Comparison of ENCODE assay signal across 11 cellular contexts in genomic region chr11:64231536-64231935, GRCh38. TPM values are rescaled to one million over a fixed set of nuclear protein-coding genes. Genes with fewer than 3 reads are reported as not detected.
DNase-seq lines count a peak whose midpoint lies in the region; ATAC-seq and TF ChIP-seq lines count a peak whose summit lies in the region.
"Had no signal": no experiment of that assay in that cellular context is flagged by ENCODE, and none has a peak within 500 bp of the region (broad histone marks: within the 10 kb centered on the region; RNA-seq: fewer than 3 reads in every experiment).

No MANE protein-coding gene starts in this region.

- no peaks in the 10 kb centered on the region for H3K27me3 ChIP-seq in CD8-positive, alpha-beta T cell (ENCODE audit: insufficient read depth, low read length)

- H3K9me3 Mint-ChIP-seq in CD8-positive, alpha-beta T cell = no peaks in the 10 kb centered on the region
- H3K9me3 Mint-ChIP-seq in IgD-negative memory B cell (no peaks in the 10 kb centered on the region), nephron progenitor cell (no peaks in the 10 kb centered on the region)
- H3K9me3 Mint-ChIP-seq in activated naive CD8-positive, alpha-beta T cell treated with anti-CD3 and anti-CD28 coated beads, Interleukin-2, amount 50 U/mL, for 24 hours = no peaks in the 10 kb centered on the region

- H3K4me1 ChIP-seq in CD8-positive, alpha-beta T cell (ENCODE audit: insufficient read depth, low read length) = peaks cover 51% of the 10 kb centered on the region

- intact Hi-C loops in CD8-positive, alpha-beta T cell (cut with DNase I, micrococcal nuclease) = loop anchor here in 1 of 2 experiments (2.0 kb wide), 2 partner anchors 15 to 73 kb away; partner anchors contain the start of genes ESRRA and PPP1R14B

- no peaks in the 10 kb centered on the region for H3K27me3 Mint-ChIP-seq in CD8-positive, alpha-beta T cell (ENCODE audit: low read depth)
- H3K27me3 Mint-ChIP-seq in IgD-negative memory B cell (no peaks in the 10 kb centered on the region), nephron progenitor cell (ENCODE audit: low read depth, poor library complexity) (peaks cover 15% of the 10 kb centered on the region)
- no peaks in the 10 kb centered on the region for H3K27me3 Mint-ChIP-seq in activated naive CD8-positive, alpha-beta T cell treated with anti-CD3 and anti-CD28 coated beads, Interleukin-2, amount 50 U/mL, for 24 hours

- POLR2A ChIA-PET in CD8-positive, alpha-beta T cell (lab: Charles Lee) = interaction anchor here (2.7 kb wide), 1 partner anchor 24 kb away, joined by 14 read pairs; the partner anchor contains the start of gene FERMT3

- CTCF ChIA-PET in CD8-positive, alpha-beta T cell (lab: Charles Lee) = interaction anchor here (1.7 to 20.9 kb wide), 2 partner anchors 19 to 26 kb away, joined by 5 to 263 read pairs; partner anchors contain the start of gene FERMT3

- peaks cover 50% of the 10 kb centered on the region for H3K4me1 Mint-ChIP-seq in CD8-positive, alpha-beta T cell (ENCODE audit: low read depth)
- peaks cover 26 to 39% (median 26%) of the 10 kb centered on the region in 3 donors for H3K4me1 Mint-ChIP-seq in IgD-negative memory B cell
- peaks cover 61% of the 10 kb centered on the region for H3K4me1 Mint-ChIP-seq in activated naive CD8-positive, alpha-beta T cell treated with anti-CD3 and anti-CD28 coated beads, Interleukin-2, amount 50 U/mL, for 24 hours
- H3K4me1 Mint-ChIP-seq in nephron progenitor cell = peaks cover 48% of the 10 kb centered on the region

- no peak for TF ChIP-seq CTCF in CD8-positive, alpha-beta T cell (IDR thresholded peaks at IDR 0.05)
- TF ChIP-seq CTCF in nephron progenitor cell (IDR thresholded peaks at IDR 0.05) = no peak

- peak in 1 of 7 experiments; percentile 11 for DNase-seq in CD8-positive, alpha-beta T cell
- no peak for DNase-seq in activated naive CD8-positive, alpha-beta T cell treated with anti-CD3 and anti-CD28 coated beads, Interleukin-2, amount 50 U/mL, for 24 hours
- DNase-seq in nephron progenitor cell = no peak
- DNase-seq: activated CD4-positive, alpha-beta T cell treated with anti-CD3 and anti-CD28 coated beads, Interleukin-2, amount 50 U/mL, for 1 hour; NCI-H446 treated with DMSO at 0.1 percent for 48 hours; SIG-M5; stimulated activated CD8-positive, alpha-beta memory T cell treated with anti-CD3 and anti-CD28 coated beads, Interleukin-4, amount 100 ng/mL, for 48 hours had no signal

- peak overlapping the region; percentile 50 for H3K4me3 Mint-ChIP-seq in CD8-positive, alpha-beta T cell
- peak overlapping the region; percentile 64 to 98 (median 86) for H3K4me3 Mint-ChIP-seq in IgD-negative memory B cell
- H3K4me3 Mint-ChIP-seq in activated naive CD8-positive, alpha-beta T cell treated with anti-CD3 and anti-CD28 coated beads, Interleukin-2, amount 50 U/mL, for 24 hours = peak overlapping the region; percentile 81
- H3K4me3 Mint-ChIP-seq in nephron progenitor cell = peak overlapping the region; percentile 90

- no peak overlapping the region for H3K4me3 ChIP-seq in CD8-positive, alpha-beta T cell (ENCODE audit: low read depth, low read length)

- no peaks in the 10 kb centered on the region for H3K9me3 ChIP-seq in CD8-positive, alpha-beta T cell (ENCODE audit: low read length)

- no peak overlapping the region for H3K27ac ChIP-seq in CD8-positive, alpha-beta T cell (ENCODE audit: low read depth, low read length)

- ATAC-seq in CD8-positive, alpha-beta T cell = no peak
- no peak for ATAC-seq in activated naive CD8-positive, alpha-beta T cell treated with anti-CD3 and anti-CD28 coated beads, Interleukin-2, amount 50 U/mL, for 24 hours
- ATAC-seq in GM19351 (IDR thresholded peaks at IDR 0.05; ENCODE audit: unreplicated experiment) = no peak
- no peak for ATAC-seq in GM18517 (IDR thresholded peaks at IDR 0.05; ENCODE audit: unreplicated experiment)
- ATAC-seq in HG03571 (IDR thresholded peaks at IDR 0.05; ENCODE audit: unreplicated experiment) = no peak

- H3K36me3 Mint-ChIP-seq in CD8-positive, alpha-beta T cell = peaks cover 5% of the 10 kb centered on the region
- H3K36me3 Mint-ChIP-seq in IgD-negative memory B cell (peaks cover 2% of the 10 kb centered on the region), nephron progenitor cell (ENCODE audit: low read depth) (no peaks in the 10 kb centered on the region)
- peaks cover 2% of the 10 kb centered on the region for H3K36me3 Mint-ChIP-seq in activated naive CD8-positive, alpha-beta T cell treated with anti-CD3 and anti-CD28 coated beads, Interleukin-2, amount 50 U/mL, for 24 hours (ENCODE audit: low read depth)

- H3K36me3 ChIP-seq in CD8-positive, alpha-beta T cell (ENCODE audit: insufficient read depth, low read length) = no peaks in the 10 kb centered on the region

- no peak overlapping the region for H3K27ac Mint-ChIP-seq in CD8-positive, alpha-beta T cell
- H3K27ac Mint-ChIP-seq in IgD-negative memory B cell = peak overlapping the region; percentile 31 to 99 (median 97)
- H3K27ac Mint-ChIP-seq in activated naive CD8-positive, alpha-beta T cell treated with anti-CD3 and anti-CD28 coated beads, Interleukin-2, amount 50 U/mL, for 24 hours = no peak overlapping the region
- H3K27ac Mint-ChIP-seq in nephron progenitor cell = no peak overlapping the region

RNA-seq across cellular contexts. Expression of gene DNAJC4, which starts 1.2 kb away (rescaled TPM):
- 10 to 100 TPM; 33.2 to 36.3 TPM for total RNA-seq in CD8-positive, alpha-beta T cell
- 49.3 TPM for polyA plus RNA-seq in IgD-negative memory B cell

RNA-seq across cellular contexts. Expression of gene VEGFB, which starts 2.8 kb away (rescaled TPM):
- 10 to 100 TPM; 33.6 to 40.0 TPM for total RNA-seq in CD8-positive, alpha-beta T cell
- 34.8 TPM for polyA plus RNA-seq in IgD-negative memory B cell

RNA-seq across cellular contexts. Expression of gene NUDT22, which starts 5.5 kb away (rescaled TPM):
- total RNA-seq in CD8-positive, alpha-beta T cell = 10 to 100 TPM; 20.1 to 23.6 TPM
- polyA plus RNA-seq in IgD-negative memory B cell = 56.6 TPM

RNA-seq across cellular contexts. Expression of gene TRPT1, which starts 5.5 kb away (rescaled TPM):
- 10 to 100 TPM; 12.3 to 14.3 TPM for total RNA-seq in CD8-positive, alpha-beta T cell
- polyA plus RNA-seq in IgD-negative memory B cell = 75.0 TPM

RNA-seq across cellular contexts. Expression of gene FKBP2, which starts 9.4 kb away (rescaled TPM):
- 10 to 100 TPM; 19.4 TPM for total RNA-seq in CD8-positive, alpha-beta T cell
- polyA plus RNA-seq in IgD-negative memory B cell = 101 TPM

Comparison
In these comparisons a context has a peak if more than half of its experiments do, and no peak if none do; other contexts are left out.
1. H3K27ac Mint-ChIP-seq: peak in IgD-negative memory B cell (3 of 3); none in CD8-positive, alpha-beta T cell (single experiment), activated naive CD8-positive, alpha-beta T cell treated with anti-CD3 and anti-CD28 coated beads, Interleukin-2, amount 50 U/mL, for 24 hours (single experiment) and nephron progenitor cell (single experiment).
2. Peak in every context shown above with its lines, with median percentiles within 50 percentile points of each other: H3K4me3 Mint-ChIP-seq.